ENCODE assay signal across 10 cellular contexts in genomic region chr14:29858299-29858698, GRCh38.
A peak's percentile ranks its signal among the peaks of the same experiment; 100 is the strongest.
DNase-seq lines count a peak whose midpoint lies in the region; ATAC-seq and TF ChIP-seq lines count a peak whose summit lies in the region.
"Had no signal": no experiment of that assay in that cellular context is flagged by ENCODE, and none has a peak within 500 bp of the region (broad histone marks: within the 10 kb centered on the region; RNA-seq: fewer than 3 reads in every experiment).

No MANE protein-coding gene starts in this region.

- no peaks in the 10 kb centered on the region for H3K4me1 ChIP-seq in body of pancreas

- WGBS in body of pancreas, 2 donors, result 72 to 87% methylated on average over 3 of the region's 3 CpGs

- no peak for DNase-seq in T-helper 17 cell
- DNase-seq in left ventricle myocardium superior, result no peak
- no peak for DNase-seq in SW 1271 (lab: John Stamatoyannopoulos, UW)
- no peak for DNase-seq in mesenteric fat pad (ENCODE audit: low spot score)
- DNase-seq in body of pancreas, result no peak
- DNase-seq: activated T-cell treated with anti-CD3 and anti-CD28 coated beads, Interleukin-2, amount 50 U/mL, for 72 hours had no signal

- H3K4me1 Mint-ChIP-seq in T-helper 17 cell, result no peaks in the 10 kb centered on the region

- H3K27ac ChIP-seq in body of pancreas, result no peak overlapping the region

- H3K4me3 Mint-ChIP-seq in T-helper 17 cell, result no peak overlapping the region
- H3K4me3 Mint-ChIP-seq: activated T-cell treated with anti-CD3 and anti-CD28 coated beads, Interleukin-2, amount 50 U/mL, for 72 hours; T-helper 1 cell treated with Interleukin-12 subunit alpha and Interleukin-12 subunit beta and Interleukin-4 antibody, amounts not matched to agents 30 μg/mL and 1 μg/mL, for 36 hours had no signal

- TF ChIP-seq POLR2A in body of pancreas (IDR thresholded peaks at IDR 0.05), result no peak

- H3K4me3 ChIP-seq in body of pancreas, result no peak overlapping the region

- ATAC-seq in GM18907 (IDR thresholded peaks at IDR 0.05; ENCODE audit: unreplicated experiment), result peak; percentile 94
- ATAC-seq in GM21723 (IDR thresholded peaks at IDR 0.05; ENCODE audit: unreplicated experiment), result peak; percentile 91
- ATAC-seq in HG03354 (IDR thresholded peaks at IDR 0.05; ENCODE audit: poor library complexity, severe bottlenecking, unreplicated experiment), result peak; percentile 90
- ATAC-seq in T-helper 17 cell, result peak; percentile 42
- no peak for ATAC-seq in left ventricle myocardium superior
- ATAC-seq in body of pancreas, result no peak
- ATAC-seq: activated T-cell treated with anti-CD3 and anti-CD28 coated beads, Interleukin-2, amount 50 U/mL, for 72 hours had no signal

- intact Hi-C loops in left ventricle myocardium superior (cut with micrococcal nuclease) (no loop called here), body of pancreas (cut with DNase I) (no loop called here)

- no peak overlapping the region for H3K27ac Mint-ChIP-seq in T-helper 17 cell
- H3K27ac Mint-ChIP-seq: activated T-cell treated with anti-CD3 and anti-CD28 coated beads, Interleukin-2, amount 50 U/mL, for 72 hours; T-helper 1 cell treated with Interleukin-12 subunit alpha and Interleukin-12 subunit beta and Interleukin-4 antibody, amounts not matched to agents 30 μg/mL and 1 μg/mL, for 36 hours had no signal

- H3K9me3 ChIP-seq in T-helper 17 cell (ENCODE audit: control insufficient read depth, low read length, poor library complexity, severe bottlenecking), result peaks cover 3% of the 10 kb centered on the region
- no peaks in the 10 kb centered on the region for H3K9me3 ChIP-seq in body of pancreas

- no peaks in the 10 kb centered on the region for H3K36me3 ChIP-seq in body of pancreas (replicated peaks in 1 of 2; ENCODE audit: insufficient read depth in 1 of 2, low read depth in 2 of 2)

- no peaks in the 10 kb centered on the region for H3K36me3 Mint-ChIP-seq in T-helper 17 cell (ENCODE audit: low read depth)

- no peak for TF ChIP-seq CTCF in body of pancreas (IDR thresholded peaks at IDR 0.05)

- no peaks in the 10 kb centered on the region for H3K27me3 Mint-ChIP-seq in T-helper 17 cell

- H3K27me3 ChIP-seq in body of pancreas, result no peaks in the 10 kb centered on the region

Comparison
In these comparisons a context has a peak if more than half of its experiments do, and no peak if none do; other contexts are left out.
1. ATAC-seq: peak in GM18907 (single experiment), GM21723 (single experiment), HG03354 (single experiment) and T-helper 17 cell (single experiment); none in left ventricle myocardium superior (single experiment) and body of pancreas (single experiment).